10 cellular contexts compared by ENCODE assay signal in the genomic region with DNA sequence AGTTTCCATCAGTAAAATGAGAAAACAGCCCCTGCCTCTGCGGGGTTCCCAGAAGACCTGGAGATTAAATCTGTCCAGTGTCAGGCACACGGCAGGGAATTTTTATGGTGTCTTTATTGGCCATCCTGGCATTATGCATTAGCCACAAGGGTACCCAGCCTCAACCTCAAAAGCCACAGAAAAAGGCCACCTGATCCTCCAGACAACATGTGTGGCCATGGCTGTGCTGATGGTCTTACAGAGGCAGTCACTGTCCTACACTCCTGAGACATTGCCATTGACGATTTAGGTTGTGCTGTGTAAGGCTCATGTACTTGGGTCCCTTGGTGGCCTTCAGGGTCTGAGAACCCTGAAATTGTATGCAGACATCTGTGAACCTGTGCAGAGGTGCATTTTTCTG.
DNase-seq lines count a peak whose midpoint lies in the region; ATAC-seq lines count a peak whose summit lies in the region.
"Had no signal": no experiment of that assay in that cellular context is flagged by ENCODE, and none has a peak within 500 bp of the region (broad histone marks: within the 10 kb centered on the region; RNA-seq: fewer than 3 reads in every experiment).

No MANE protein-coding gene starts in this region.

- peaks cover 75% of the 10 kb centered on the region for H3K4me1 Mint-ChIP-seq in activated CD4-positive, alpha-beta T cell treated with anti-CD3 and anti-CD28 coated beads for 36 hours
- H3K4me1 Mint-ChIP-seq in T-helper 17 cell, result peaks cover 72% of the 10 kb centered on the region
- H3K4me1 Mint-ChIP-seq in stimulated activated naive CD8-positive, alpha-beta T cell treated with anti-CD3 and anti-CD28 coated beads, Interleukin-15, Interleukin-2, amounts not matched to agents 100 ng/mL and 50 ng/mL, for 24 hours (ENCODE audit: low read depth), result peaks cover 98% of the 10 kb centered on the region

- peak overlapping the region; percentile 73 for H3K4me3 Mint-ChIP-seq in activated CD4-positive, alpha-beta T cell treated with anti-CD3 and anti-CD28 coated beads for 36 hours
- H3K4me3 Mint-ChIP-seq in T-helper 17 cell, result peak overlapping the region; percentile 93
- peak overlapping the region; percentile 85 for H3K4me3 Mint-ChIP-seq in stimulated activated naive CD8-positive, alpha-beta T cell treated with anti-CD3 and anti-CD28 coated beads, Interleukin-15, Interleukin-2, amounts not matched to agents 100 ng/mL and 50 ng/mL, for 24 hours

- no peaks in the 10 kb centered on the region for H3K36me3 Mint-ChIP-seq in activated CD4-positive, alpha-beta T cell treated with anti-CD3 and anti-CD28 coated beads for 36 hours (ENCODE audit: low read depth)
- H3K36me3 Mint-ChIP-seq in T-helper 17 cell (ENCODE audit: low read depth), result no peaks in the 10 kb centered on the region
- H3K36me3 Mint-ChIP-seq in stimulated activated naive CD8-positive, alpha-beta T cell treated with anti-CD3 and anti-CD28 coated beads, Interleukin-15, Interleukin-2, amounts not matched to agents 100 ng/mL and 50 ng/mL, for 24 hours (ENCODE audit: low read depth), result peaks cover 4% of the 10 kb centered on the region

- H3K27me3 Mint-ChIP-seq in activated CD4-positive, alpha-beta T cell treated with anti-CD3 and anti-CD28 coated beads for 36 hours, result no peaks in the 10 kb centered on the region
- H3K27me3 Mint-ChIP-seq in T-helper 17 cell, result no peaks in the 10 kb centered on the region
- H3K27me3 Mint-ChIP-seq in stimulated activated naive CD8-positive, alpha-beta T cell treated with anti-CD3 and anti-CD28 coated beads, Interleukin-15, Interleukin-2, amounts not matched to agents 100 ng/mL and 50 ng/mL, for 24 hours, result no peaks in the 10 kb centered on the region

- H3K27me3 ChIP-seq in H7 (ENCODE audit: control insufficient read depth, insufficient read depth, low read length) (no peaks in the 10 kb centered on the region), HAP-1 (ENCODE audit: low read depth) (no peaks in the 10 kb centered on the region)

- POLR2A ChIA-PET in activated CD4-positive, alpha-beta T cell treated with anti-CD3 and anti-CD28 coated beads for 36 hours (lab: Charles Lee), result interaction anchor here (0.8 to 1.3 kb wide), 3 partner anchors 20 to 34 kb away, joined by 3 to 4 read pairs (median 3); no protein-coding TSS in a partner anchor

- peak overlapping the region; percentile 75 for H3K27ac ChIP-seq in epithelial cell of prostate

- intact Hi-C loops in activated CD4-positive, alpha-beta T cell treated with anti-CD3 and anti-CD28 coated beads for 36 hours (cut with DNase I, micrococcal nuclease), result no loop called here

- DNase-seq in activated CD4-positive, alpha-beta T cell treated with anti-CD3 and anti-CD28 coated beads for 36 hours, result no peak
- no peak for DNase-seq in activated CD4-positive, alpha-beta T cell treated with anti-CD3 and anti-CD28 coated beads for 48 hours
- DNase-seq in T-helper 17 cell, result no peak
- DNase-seq in epithelial cell of prostate (ENCODE audit: low read depth, low spot score), result no peak
- no peak for DNase-seq in H7
- no peak for DNase-seq in HAP-1 (ENCODE audit: low spot score in 2 of 2)
- DNase-seq: NCI-H187, retina had no signal

- peak overlapping the region; percentile 92 for H3K27ac Mint-ChIP-seq in activated CD4-positive, alpha-beta T cell treated with anti-CD3 and anti-CD28 coated beads for 36 hours
- peak overlapping the region; percentile 98 for H3K27ac Mint-ChIP-seq in T-helper 17 cell
- H3K27ac Mint-ChIP-seq in stimulated activated naive CD8-positive, alpha-beta T cell treated with anti-CD3 and anti-CD28 coated beads, Interleukin-15, Interleukin-2, amounts not matched to agents 100 ng/mL and 50 ng/mL, for 24 hours, result peak overlapping the region; percentile 99

- H3K9me3 ChIP-seq in T-helper 17 cell (ENCODE audit: control insufficient read depth, low read length, poor library complexity, severe bottlenecking) (no peaks in the 10 kb centered on the region), HAP-1 (no peaks in the 10 kb centered on the region)

- in situ Hi-C loops in HAP-1 (cut with MboI; ENCODE audit: low sequenced_read_pairs), result no loop called here

- CTCF ChIA-PET in activated CD4-positive, alpha-beta T cell treated with anti-CD3 and anti-CD28 coated beads for 36 hours (lab: Charles Lee), result interaction anchor here (1.1 to 1.3 kb wide), 4 partner anchors 9 to 34 kb away, joined by 3 to 6 read pairs (median 4); no protein-coding TSS in a partner anchor

- H3K9me3 Mint-ChIP-seq in activated CD4-positive, alpha-beta T cell treated with anti-CD3 and anti-CD28 coated beads for 36 hours (ENCODE audit: low read depth), result no peaks in the 10 kb centered on the region
- no peaks in the 10 kb centered on the region for H3K9me3 Mint-ChIP-seq in stimulated activated naive CD8-positive, alpha-beta T cell treated with anti-CD3 and anti-CD28 coated beads, Interleukin-15, Interleukin-2, amounts not matched to agents 100 ng/mL and 50 ng/mL, for 24 hours

- no peak overlapping the region for H3K4me3 ChIP-seq in H7 (ENCODE audit: insufficient read depth, low read depth, low read length)
- H3K4me3 ChIP-seq in HAP-1, result no peak overlapping the region

- H3K36me3 ChIP-seq in H7 (replicated peaks; ENCODE audit: control insufficient read depth, insufficient read depth, low read length) (no peaks in the 10 kb centered on the region), HAP-1 (replicated peaks) (no peaks in the 10 kb centered on the region)

- no peak for ATAC-seq in activated CD4-positive, alpha-beta T cell treated with anti-CD3 and anti-CD28 coated beads for 36 hours
- ATAC-seq in T-helper 17 cell (no peak), GM19023 (IDR thresholded peaks at IDR 0.05; ENCODE audit: unreplicated experiment) (no peak)

- no peaks in the 10 kb centered on the region for H3K4me1 ChIP-seq in HAP-1
